In the genomic region with DNA sequence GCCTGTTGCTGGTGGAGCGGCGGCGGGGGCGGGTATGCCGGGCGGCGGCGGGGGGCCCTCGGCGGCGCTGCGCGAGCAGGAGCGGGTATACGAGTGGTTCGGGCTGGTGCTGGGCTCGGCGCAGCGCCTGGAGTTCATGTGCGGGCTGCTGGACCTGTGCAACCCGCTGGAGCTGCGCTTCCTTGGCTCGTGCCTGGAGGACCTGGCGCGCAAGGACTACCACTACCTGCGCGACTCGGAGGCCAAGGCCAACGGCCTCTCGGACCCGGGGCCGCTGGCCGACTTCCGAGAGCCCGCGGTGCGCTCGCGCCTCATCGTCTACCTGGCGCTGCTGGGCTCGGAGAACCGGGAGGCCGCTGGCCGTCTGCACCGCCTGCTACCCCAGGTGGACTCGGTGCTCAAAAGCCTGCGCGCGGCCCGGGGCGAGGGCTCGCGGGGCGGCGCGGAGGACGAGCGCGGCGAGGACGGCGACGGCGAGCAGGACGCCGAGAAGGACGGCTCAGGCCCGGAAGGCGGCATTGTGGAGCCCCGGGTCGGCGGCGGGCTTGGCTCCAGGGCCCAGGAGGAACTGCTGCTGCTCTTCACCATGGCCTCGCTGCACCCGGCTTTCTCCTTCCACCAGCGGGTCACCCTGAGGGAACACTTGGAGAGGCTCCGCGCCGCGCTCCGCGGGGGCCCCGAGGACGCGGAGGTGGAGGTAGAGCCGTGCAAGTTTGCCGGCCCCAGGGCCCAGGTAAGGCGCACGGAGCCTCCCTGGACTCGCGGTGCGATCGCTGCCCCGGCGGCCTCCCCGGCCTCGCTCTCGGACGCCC, we compare ENCODE assay signal across 8 cellular contexts. TPM values are rescaled to one million over a fixed set of nuclear protein-coding genes. Genes with fewer than 3 reads are reported as not detected.
DNase-seq lines count a peak whose midpoint lies in the region; ATAC-seq and TF ChIP-seq lines count a peak whose summit lies in the region.

No MANE protein-coding gene starts in this region.

- H3K9ac ChIP-seq in endocrine pancreas (ENCODE audit: control insufficient read depth, insufficient read depth, low read length) = peak overlapping the region; percentile 86

- H3K9me3 ChIP-seq in endocrine pancreas (ENCODE audit: control insufficient read depth, low read length) = no peaks in the 10 kb centered on the region
- H3K9me3 ChIP-seq in mononuclear cell (ENCODE audit: low read depth, low read length) = no peaks in the 10 kb centered on the region

- CTCF ChIA-PET in AG04449 (lab: Yijun Ruan, JAX) = interaction anchor here (1.4 kb wide), 1 partner anchor 61 kb away, joined by 4 read pairs; no protein-coding TSS in a partner anchor

- no peak for TF ChIP-seq CTCF in AG04449 (IDR thresholded peaks at IDR 0.05; ENCODE audit: insufficient read depth, low read length, missing control alignments)

- POLR2A ChIA-PET in AG04449 (lab: Yijun Ruan, JAX) = no interaction called here

- H3K36me3 ChIP-seq in endocrine pancreas (ENCODE audit: control insufficient read depth, insufficient read depth, low read length) = no peaks in the 10 kb centered on the region

- H3K4me3 ChIP-seq in AG04449 (ENCODE audit: low read depth, low read length) (peak overlapping the region; percentile 78), endocrine pancreas (ENCODE audit: control insufficient read depth, insufficient read depth, low read length) (no peak overlapping the region), mononuclear cell (ENCODE audit: low read length) (peak overlapping the region; percentile 82)

- ATAC-seq in GM21723 (IDR thresholded peaks at IDR 0.05; ENCODE audit: unreplicated experiment) = peak; percentile 4
- no peak for ATAC-seq in HG02973 (IDR thresholded peaks at IDR 0.05; ENCODE audit: unreplicated experiment)

- DNase-seq in AG04449 (ENCODE audit: low read depth, low spot score) (no peak), NCI-H526 treated with DMSO at 0.1 percent for 48 hours (lab: John Stamatoyannopoulos, UW) (peak; percentile 30)
- peak; percentile 76 for DNase-seq in activated CD8-positive, alpha-beta memory T cell treated with anti-CD3 and anti-CD28 coated beads, Interleukin-2, amount 50 U/mL, for 48 hours
- DNase-seq in stimulated activated CD8-positive, alpha-beta memory T cell treated with anti-CD3 and anti-CD28 coated beads, Interleukin-7, amount 100 ng/mL, for 1 hour (ENCODE audit: low read depth in 2 of 2) = peak; percentile 6 to 22

- H3K27me3 ChIP-seq in endocrine pancreas (ENCODE audit: control insufficient read depth, insufficient read depth, low read length) = no peaks in the 10 kb centered on the region
- H3K27me3 ChIP-seq in mononuclear cell (ENCODE audit: insufficient read depth, low read length) = no peaks in the 10 kb centered on the region

- H3K4me1 ChIP-seq in endocrine pancreas (ENCODE audit: control insufficient read depth, insufficient read depth, low read length) (peaks cover 13% of the 10 kb centered on the region), mononuclear cell (ENCODE audit: insufficient read depth, low read length) (peaks cover 37% of the 10 kb centered on the region)

RNA-seq across cellular contexts. Expression of gene ZCCHC2, which starts 1.0 kb away (rescaled TPM):
- total RNA-seq in mononuclear cell = 54.5 TPM
